Comparison of ENCODE assay signal across 9 cellular contexts in the genomic region with DNA sequence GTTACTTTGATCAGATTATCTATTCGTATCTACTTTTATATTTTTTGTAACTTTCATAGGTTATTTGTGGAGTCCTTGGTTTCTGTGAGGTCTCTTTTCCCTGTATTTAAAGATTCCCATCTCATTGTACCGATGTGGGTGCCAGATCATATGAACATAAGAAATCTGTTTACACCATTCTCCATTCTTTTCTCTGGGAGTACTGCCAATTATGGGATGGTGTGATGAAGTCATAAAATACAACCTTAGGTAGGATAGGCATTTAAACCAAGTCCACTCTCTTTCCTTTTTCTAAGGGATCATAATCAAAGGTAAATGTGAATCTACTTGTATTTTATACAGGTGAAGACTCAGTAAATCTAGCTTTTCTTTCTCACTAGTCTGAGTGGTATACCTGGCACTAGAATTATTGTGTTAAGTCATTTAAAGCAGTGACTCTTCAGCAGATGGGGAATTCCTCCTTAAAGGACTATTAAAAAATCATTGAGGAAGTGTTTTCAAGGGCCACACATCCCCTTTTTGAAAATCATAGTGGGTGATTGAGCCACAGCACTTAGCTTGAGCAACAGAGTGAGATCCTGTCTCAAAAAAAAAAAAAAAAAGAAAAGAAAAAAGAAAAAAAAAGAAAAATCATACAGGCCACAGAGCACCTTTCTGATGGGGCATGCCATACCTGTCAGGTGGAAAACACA.
DNase-seq lines count a peak whose midpoint lies in the region; ATAC-seq and TF ChIP-seq lines count a peak whose summit lies in the region.
"Had no signal": no experiment of that assay in that cellular context is flagged by ENCODE, and none has a peak within 500 bp of the region (broad histone marks: within the 10 kb centered on the region; RNA-seq: fewer than 3 reads in every experiment).

No MANE protein-coding gene starts in this region.

- ATAC-seq in HG02798 (IDR thresholded peaks at IDR 0.05; ENCODE audit: poor library complexity, unreplicated experiment) (peak; percentile 31), HG02870 (IDR thresholded peaks at IDR 0.05; ENCODE audit: unreplicated experiment) (no peak)

- no peak overlapping the region for H3K27ac Mint-ChIP-seq in nephron progenitor cell

- H3K27me3 Mint-ChIP-seq in nephron progenitor cell (ENCODE audit: low read depth, poor library complexity): peaks cover 3% of the 10 kb centered on the region

- H3K9me3 Mint-ChIP-seq in nephron progenitor cell: no peaks in the 10 kb centered on the region

- DNase-seq in AG20443 (ENCODE audit: low spot score) (peak; percentile 26), SKM-1 treated with dmso at 0.1 percent for 144 hours (lab: John Stamatoyannopoulos, UW; ENCODE audit: unreplicated experiment) (peak; percentile 74), kidney glomerular epithelial cell (lab: John Stamatoyannopoulos, UW) (peak; percentile 45), nephron progenitor cell (no peak)
- no peak for DNase-seq in stimulated activated naive CD4-positive, alpha-beta T cell treated with Interleukin-2 at 50 U/mL for 16 hours (lab: John Stamatoyannopoulos, UW)
- no peak for DNase-seq in stimulated activated CD8-positive, alpha-beta memory T cell treated with anti-CD3 and anti-CD28 coated beads, Interleukin-4, amount 100 ng/mL, for 48 hours
- DNase-seq: activated CD4-positive, alpha-beta T cell treated with anti-CD3 and anti-CD28 coated beads for 4 hours had no signal

- peaks cover 3% of the 10 kb centered on the region for H3K4me1 Mint-ChIP-seq in nephron progenitor cell

- H3K4me3 Mint-ChIP-seq in nephron progenitor cell: no peak overlapping the region

- TF ChIP-seq CTCF in nephron progenitor cell (IDR thresholded peaks at IDR 0.05): no peak

- H3K36me3 Mint-ChIP-seq in nephron progenitor cell (ENCODE audit: low read depth): no peaks in the 10 kb centered on the region

Comparison
In these comparisons a context has a peak if more than half of its experiments do, and no peak if none do; other contexts are left out.
1. DNase-seq: peak in AG20443 (single experiment), SKM-1 treated with dmso at 0.1 percent for 144 hours (single experiment) and kidney glomerular epithelial cell (single experiment); none in nephron progenitor cell (single experiment), stimulated activated naive CD4-positive, alpha-beta T cell treated with Interleukin-2 at 50 U/mL for 16 hours (single experiment) and stimulated activated CD8-positive, alpha-beta memory T cell treated with anti-CD3 and anti-CD28 coated beads, Interleukin-4, amount 100 ng/mL, for 48 hours (single experiment).